ENCODE assay signal across 16 cellular contexts in the genomic region with DNA sequence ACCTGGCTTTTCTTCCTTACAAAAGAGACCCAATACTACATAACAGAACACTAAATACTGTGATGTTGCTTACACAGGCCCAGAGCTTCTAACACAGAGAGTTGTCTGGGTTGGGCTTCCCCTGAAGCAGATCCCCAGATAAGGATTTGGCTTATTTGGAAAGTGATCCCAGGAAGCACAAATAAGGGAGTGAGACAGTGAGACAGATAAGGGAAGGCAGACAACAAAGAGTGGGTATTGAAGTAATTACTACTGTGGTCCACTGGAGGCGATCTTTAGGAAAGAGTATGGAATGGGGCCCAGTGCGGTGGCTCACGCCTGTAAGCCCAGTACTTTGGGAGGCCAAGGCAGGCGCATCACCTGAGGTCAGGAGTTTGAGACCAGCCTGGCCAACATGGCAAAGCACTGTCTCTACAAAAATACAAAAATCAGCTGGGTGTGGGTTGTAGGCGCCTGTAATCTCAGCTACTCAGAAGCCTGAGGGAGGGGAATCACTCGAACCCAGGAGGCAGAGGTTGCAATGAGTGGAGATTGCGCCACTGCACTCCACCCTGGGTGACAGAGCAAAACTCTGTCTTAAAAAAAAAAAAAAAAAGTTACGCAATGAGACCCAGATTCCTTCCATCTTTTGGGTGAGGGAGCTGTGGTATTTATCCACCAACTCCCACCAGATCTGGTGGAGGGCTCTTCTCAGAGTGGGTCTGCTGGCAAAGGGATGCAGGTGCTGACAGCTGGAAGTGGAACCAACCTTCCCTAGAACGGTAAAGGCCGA. TPM values are rescaled to one million over a fixed set of nuclear protein-coding genes. Genes with fewer than 3 reads are reported as not detected.
DNase-seq lines count a peak whose midpoint lies in the region; ATAC-seq, FAIRE-seq and TF ChIP-seq lines count a peak whose summit lies in the region.
"Had no signal": no experiment of that assay in that cellular context is flagged by ENCODE, and none has a peak within 500 bp of the region (broad histone marks: within the 10 kb centered on the region; RNA-seq: fewer than 3 reads in every experiment).

No MANE protein-coding gene starts in this region.

- peak overlapping the region in 1 of 2 donors; percentile 13 for H3K4me3 Mint-ChIP-seq in CD14-positive monocyte
- H3K4me3 Mint-ChIP-seq in astrocyte (ENCODE audit: unreplicated experiment) = no peak overlapping the region
- H3K4me3 Mint-ChIP-seq: activated T-cell treated with anti-CD3 and anti-CD28 coated beads, Interleukin-2, amount 50 U/mL, for 4 hours; brain; naive thymus-derived CD8-positive, alpha-beta T cell had no signal

- intact Hi-C loops in CD14-positive monocyte (cut with micrococcal nuclease) (no loop called here), mucosa of descending colon (cut with DNase I, micrococcal nuclease) (no loop called here)

- H3K27me3 Mint-ChIP-seq in CD14-positive monocyte (ENCODE audit: low read depth in 3 of 3) = peaks cover 0 to 4% (median 0%) of the 10 kb centered on the region in 3 donors
- peaks cover 12% of the 10 kb centered on the region for H3K27me3 Mint-ChIP-seq in astrocyte (ENCODE audit: low read depth, unreplicated experiment)
- H3K27me3 Mint-ChIP-seq: naive thymus-derived CD8-positive, alpha-beta T cell had no signal

- no peaks in the 10 kb centered on the region for H3K79me2 ChIP-seq in astrocyte (ENCODE audit: insufficient read depth, low read length)

- H3K27ac Mint-ChIP-seq in CD14-positive monocyte (peak overlapping the region; percentile 86 to 92 (median 92)), astrocyte (ENCODE audit: unreplicated experiment) (no peak overlapping the region)
- H3K27ac Mint-ChIP-seq: brain had no signal

- H3K4me1 ChIP-seq in astrocyte (ENCODE audit: insufficient read depth, low read length) (no peaks in the 10 kb centered on the region), mucosa of descending colon (ENCODE audit: low read depth) (peaks cover 16% of the 10 kb centered on the region)

- H3K36me3 ChIP-seq in astrocyte (ENCODE audit: insufficient read depth, low read length) = no peaks in the 10 kb centered on the region
- no peaks in the 10 kb centered on the region for H3K36me3 ChIP-seq in mucosa of descending colon (ENCODE audit: low read depth)

- H2AFZ ChIP-seq in astrocyte (ENCODE audit: low read depth, low read length) = no peak overlapping the region

- TF ChIP-seq CTCF in CD14-positive monocyte (IDR thresholded peaks at IDR 0.05) (peak; percentile 14), astrocyte (IDR thresholded peaks at IDR 0.05; ENCODE audit: insufficient read depth, low read depth, low read length) (peak; percentile 16), mucosa of descending colon (IDR thresholded peaks at IDR 0.05) (no peak), GM13977 (IDR thresholded peaks at IDR 0.05; ENCODE audit: extremely low read depth, insufficient read depth, missing control alignments) (no peak)

- H3K9ac ChIP-seq in astrocyte (ENCODE audit: low read length) = no peak overlapping the region

- ATAC-seq in mucosa of descending colon (peak; percentile 79), HG03442 (IDR thresholded peaks at IDR 0.05; ENCODE audit: unreplicated experiment) (no peak)
- ATAC-seq: activated T-cell treated with anti-CD3 and anti-CD28 coated beads, Interleukin-2, amount 50 U/mL, for 4 hours; naive thymus-derived CD8-positive, alpha-beta T cell had no signal

- in situ Hi-C loops in GM13977 (cut with MboI; ENCODE audit: low pct_unique_long_range_greater_than_20kb, low sequenced_read_pairs, unreplicated experiment) = no loop called here

- H3K9me3 ChIP-seq in astrocyte (ENCODE audit: insufficient read depth, low read depth, low read length) = no peaks in the 10 kb centered on the region
- H3K9me3 ChIP-seq in mucosa of descending colon = no peaks in the 10 kb centered on the region

- H3K9me3 Mint-ChIP-seq in CD14-positive monocyte = peaks cover 4 to 23% (median 18%) of the 10 kb centered on the region in 7 donors
- H3K9me3 Mint-ChIP-seq in astrocyte (ENCODE audit: unreplicated experiment) = peaks cover 2% of the 10 kb centered on the region
- H3K9me3 Mint-ChIP-seq: activated T-cell treated with anti-CD3 and anti-CD28 coated beads, Interleukin-2, amount 50 U/mL, for 4 hours; brain; naive thymus-derived CD8-positive, alpha-beta T cell had no signal

- H3K4me2 ChIP-seq in astrocyte (ENCODE audit: low read length) = no peak overlapping the region

- no peak for FAIRE-seq in astrocyte (lab: Jason Lieb, UNC)

- H3K4me1 Mint-ChIP-seq in CD14-positive monocyte (peaks cover 22% of the 10 kb centered on the region), astrocyte (ENCODE audit: low read depth, unreplicated experiment) (no peaks in the 10 kb centered on the region)
- H3K4me1 Mint-ChIP-seq: brain had no signal

- H3K27me3 ChIP-seq in astrocyte (ENCODE audit: insufficient read depth, low read length) = peaks cover 6% of the 10 kb centered on the region

- DNase-seq in CD14-positive monocyte (ENCODE audit: low spot score) (no peak), HuH-7 (ENCODE audit: low spot score) (peak; percentile 57), astrocyte (ENCODE audit: low read depth) (no peak), mucosa of descending colon (no peak), NCI-H2081 treated with DMSO at 0.1 percent for 48 hours (lab: John Stamatoyannopoulos, UW) (no peak), GM13977 (ENCODE audit: low spot score) (no peak), NCI-H774 (lab: John Stamatoyannopoulos, UW) (no peak)
- DNase-seq: activated T-cell treated with anti-CD3 and anti-CD28 coated beads, Interleukin-2, amount 50 U/mL, for 4 hours; DMS 273 treated with DMSO at 0.1 percent for 48 hours; naive thymus-derived CD8-positive, alpha-beta T cell; NCI-H2081 had no signal

- no peak overlapping the region for H3K27ac ChIP-seq in astrocyte (ENCODE audit: low read depth, low read length)

- no peaks in the 10 kb centered on the region for H4K20me1 ChIP-seq in astrocyte (ENCODE audit: insufficient read depth, low read length)

- H3K36me3 Mint-ChIP-seq in CD14-positive monocyte (peaks cover 30 to 65% of the 10 kb centered on the region in 2 donors), astrocyte (ENCODE audit: low read depth, unreplicated experiment) (no peaks in the 10 kb centered on the region)
- H3K36me3 Mint-ChIP-seq: brain had no signal

- H3K4me3 ChIP-seq in astrocyte (ENCODE audit: insufficient read depth, low read depth, low read length) (no peak overlapping the region), mucosa of descending colon (no peak overlapping the region)

RNA-seq across cellular contexts. Expression of a gene that starts 10.2 kb away (rescaled TPM):
- 10 to 100 TPM in 1 of 2 donors, 1 to 10 TPM in 1; 9.6 to 10.9 TPM for polyA plus RNA-seq in CD14-positive monocyte
- total RNA-seq in astrocyte (16.2 and 19.4 TPM in 2 replicates), mucosa of descending colon (10 to 100 TPM in 2 of 3 donors, 1 to 10 TPM in 1; 7.6 to 22.7 (median 11.9) TPM)

RNA-seq across cellular contexts. Expression of a gene that starts 12.6 kb away (rescaled TPM):
- 10 to 100 TPM; 13.4 to 14.9 TPM for polyA plus RNA-seq in CD14-positive monocyte
- total RNA-seq in astrocyte (0.75 and 1.3 TPM in 2 replicates), mucosa of descending colon (10 to 100 TPM in 2 of 3 donors, 1 to 10 TPM in 1; 3.7 to 32.4 (median 10.2) TPM)

RNA-seq across cellular contexts. Expression of a gene that starts 48.1 kb away (rescaled TPM):
- polyA plus RNA-seq in CD14-positive monocyte = not detected
- total RNA-seq in astrocyte = not detected in 2 replicates
- 10 to 100 TPM in 2 of 3 donors, 1 to 10 TPM in 1; 6.5 to 22.6 (median 14.4) TPM for total RNA-seq in mucosa of descending colon
- total RNA-seq: activated T-cell treated with anti-CD3 and anti-CD28 coated beads, Interleukin-2, amount 50 U/mL, for 4 hours; HT1080; naive thymus-derived CD8-positive, alpha-beta T cell; RPMI7951; urinary bladder had no signal
- polyA plus RNA-seq: naive thymus-derived CD8-positive, alpha-beta T cell had no signal

Comparison
In these comparisons a context has a peak if more than half of its experiments do, and no peak if none do; other contexts are left out.
1. CTCF ChIP-seq: peak in CD14-positive monocyte (single experiment) and astrocyte (single experiment); none in mucosa of descending colon (single experiment) and GM13977 (single experiment).